ENCODE assay signal across 1 cellular context in genomic region chr6:37102299-37103168, GRCh38.
TF ChIP-seq lines count a peak whose summit lies in the region.

No MANE protein-coding gene starts in this region.

TF ChIP-seq in HepG2, 621 proteins besides CTCF, POLR2A, EP300 and RAD21 (continued from another document and continues in another):
- TF ChIP-seq TCF12 (IDR thresholded peaks at IDR 0.05) (no peak), TCF12 (CRISPR knock-in tag; IDR thresholded peaks at IDR 0.05) (no peak), JUND (CRISPR knock-in tag; IDR thresholded peaks at IDR 0.05) (no peak), HOXA7 (CRISPR knock-in tag; IDR thresholded peaks at IDR 0.05) (no peak), ZNF552 (CRISPR knock-in tag; IDR thresholded peaks at IDR 0.05; ENCODE audit: borderline replicate concordance) (no peak), HDAC1 (CRISPR knock-in tag; IDR thresholded peaks at IDR 0.05) (peak; percentile 76), NFE2L2 (IDR thresholded peaks at IDR 0.05; ENCODE audit: low read length) (no peak), ZNF512 (CRISPR knock-in tag; IDR thresholded peaks at IDR 0.05) (no peak), ZNF749 (CRISPR knock-in tag; IDR thresholded peaks at IDR 0.05; ENCODE audit: borderline replicate concordance) (no peak), ZFP62 (CRISPR knock-in tag; IDR thresholded peaks at IDR 0.05) (no peak), CREB1 (IDR thresholded peaks at IDR 0.05) (peak; percentile 83), CREB1 (CRISPR knock-in tag; IDR thresholded peaks at IDR 0.05) (no peak), IKZF4 (CRISPR knock-in tag; IDR thresholded peaks at IDR 0.05; ENCODE audit: borderline replicate concordance, low read depth, not compliant biosample characterization) (no peak), ZSCAN25 (CRISPR knock-in tag; IDR thresholded peaks at IDR 0.05) (0 out of 2 replicates have a peak, but pooled peaks have one; percentile 17), ZNF407 (CRISPR knock-in tag; IDR thresholded peaks at IDR 0.05; ENCODE audit: not compliant biosample characterization) (no peak), ZMYM3 (CRISPR knock-in tag; IDR thresholded peaks at IDR 0.05) (peak; percentile 60), FOXM1 (CRISPR knock-in tag; IDR thresholded peaks at IDR 0.05) (no peak), TMF1 (CRISPR knock-in tag; IDR thresholded peaks at IDR 0.05; ENCODE audit: low read depth) (no peak), ZNF605 (CRISPR knock-in tag; IDR thresholded peaks at IDR 0.05) (no peak), ZNF878 (CRISPR knock-in tag; IDR thresholded peaks at IDR 0.05) (peak; percentile 41; the same call in 1 of the 2 replicates), AHR (CRISPR knock-in tag; IDR thresholded peaks at IDR 0.05) (no peak), ELF3 (CRISPR knock-in tag; IDR thresholded peaks at IDR 0.05) (peak; percentile 95), ZFX (CRISPR knock-in tag; IDR thresholded peaks at IDR 0.05; ENCODE audit: low read depth) (peak; percentile 83), ZC3H13 (CRISPR knock-in tag; IDR thresholded peaks at IDR 0.05) (no peak), ZFP41 (CRISPR knock-in tag; IDR thresholded peaks at IDR 0.05; ENCODE audit: borderline replicate concordance) (no peak), ARNTL (CRISPR knock-in tag; IDR thresholded peaks at IDR 0.05) (peak; percentile 49), HHEX (CRISPR knock-in tag; IDR thresholded peaks at IDR 0.05) (no peak), ZNF792 (CRISPR knock-in tag; IDR thresholded peaks at IDR 0.05) (no peak; the same call in 1 of the 2 replicates), ZNF704 (CRISPR knock-in tag; IDR thresholded peaks at IDR 0.05; ENCODE audit: borderline replicate concordance) (peak; percentile 42; the same call in 1 of the 2 replicates), BORCS8-MEF2B (CRISPR knock-in tag; IDR thresholded peaks at IDR 0.05) (no peak), U2AF1 (optimal IDR thresholded peaks at IDR 0.05; ENCODE audit: low read depth, low read length) (no peak), KLF15 (CRISPR knock-in tag; IDR thresholded peaks at IDR 0.05; ENCODE audit: borderline replicate concordance) (no peak), HNRNPH1 (optimal IDR thresholded peaks at IDR 0.05; ENCODE audit: low read depth, low read length) (no peak), ZNF12 (CRISPR knock-in tag; IDR thresholded peaks at IDR 0.05) (0 out of 2 replicates have a peak, but pooled peaks have one; percentile 26), CHD4 (IDR thresholded peaks at IDR 0.05; ENCODE audit: borderline replicate concordance, low read length) (no peak), FIP1L1 (IDR thresholded peaks at IDR 0.05; ENCODE audit: borderline replicate concordance, insufficient read depth, low read depth, low read length) (no peak), BRD4 (CRISPR knock-in tag; IDR thresholded peaks at IDR 0.05) (0 out of 2 replicates have a peak, but pooled peaks have one; percentile 20), ZNF75D (CRISPR knock-in tag; IDR thresholded peaks at IDR 0.05; ENCODE audit: borderline replicate concordance) (no peak), ZNF275 (CRISPR knock-in tag; IDR thresholded peaks at IDR 0.05; ENCODE audit: borderline replicate concordance) (no peak; the same call in 1 of the 2 replicates), ZNF556 (CRISPR knock-in tag; IDR thresholded peaks at IDR 0.05; ENCODE audit: borderline replicate concordance) (peak; percentile 88; the same call in 1 of the 2 replicates), GTF2F1 (IDR thresholded peaks at IDR 0.05; ENCODE audit: low read length) (0 out of 2 replicates have a peak, but pooled peaks have one; percentile 12), NCOA5 (CRISPR knock-in tag; IDR thresholded peaks at IDR 0.05) (no peak), ATF3 (CRISPR knock-in tag; IDR thresholded peaks at IDR 0.05) (no peak), ZNF251 (CRISPR knock-in tag; IDR thresholded peaks at IDR 0.05) (no peak)
- TF ChIP-seq, protein P1, sequence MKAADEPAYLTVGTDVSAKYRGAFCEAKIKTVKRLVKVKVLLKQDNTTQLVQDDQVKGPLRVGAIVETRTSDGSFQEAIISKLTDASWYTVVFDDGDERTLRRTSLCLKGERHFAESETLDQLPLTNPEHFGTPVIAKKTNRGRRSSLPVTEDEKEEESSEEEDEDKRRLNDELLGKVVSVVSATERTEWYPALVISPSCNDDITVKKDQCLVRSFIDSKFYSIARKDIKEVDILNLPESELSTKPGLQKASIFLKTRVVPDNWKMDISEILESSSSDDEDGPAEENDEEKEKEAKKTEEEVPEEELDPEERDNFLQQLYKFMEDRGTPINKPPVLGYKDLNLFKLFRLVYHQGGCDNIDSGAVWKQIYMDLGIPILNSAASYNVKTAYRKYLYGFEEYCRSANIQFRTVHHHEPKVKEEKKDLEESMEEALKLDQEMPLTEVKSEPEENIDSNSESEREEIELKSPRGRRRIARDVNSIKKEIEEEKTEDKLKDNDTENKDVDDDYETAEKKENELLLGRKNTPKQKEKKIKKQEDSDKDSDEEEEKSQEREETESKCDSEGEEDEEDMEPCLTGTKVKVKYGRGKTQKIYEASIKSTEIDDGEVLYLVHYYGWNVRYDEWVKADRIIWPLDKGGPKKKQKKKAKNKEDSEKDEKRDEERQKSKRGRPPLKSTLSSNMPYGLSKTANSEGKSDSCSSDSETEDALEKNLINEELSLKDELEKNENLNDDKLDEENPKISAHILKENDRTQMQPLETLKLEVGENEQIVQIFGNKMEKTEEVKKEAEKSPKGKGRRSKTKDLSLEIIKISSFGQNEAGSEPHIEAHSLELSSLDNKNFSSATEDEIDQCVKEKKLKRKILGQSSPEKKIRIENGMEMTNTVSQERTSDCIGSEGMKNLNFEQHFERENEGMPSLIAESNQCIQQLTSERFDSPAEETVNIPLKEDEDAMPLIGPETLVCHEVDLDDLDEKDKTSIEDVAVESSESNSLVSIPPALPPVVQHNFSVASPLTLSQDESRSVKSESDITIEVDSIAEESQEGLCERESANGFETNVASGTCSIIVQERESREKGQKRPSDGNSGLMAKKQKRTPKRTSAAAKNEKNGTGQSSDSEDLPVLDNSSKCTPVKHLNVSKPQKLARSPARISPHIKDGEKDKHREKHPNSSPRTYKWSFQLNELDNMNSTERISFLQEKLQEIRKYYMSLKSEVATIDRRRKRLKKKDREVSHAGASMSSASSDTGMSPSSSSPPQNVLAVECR (CRISPR knock-in tag; IDR thresholded peaks at IDR 0.05; ENCODE audit: borderline replicate concordance), result peak; percentile 58
- TF ChIP-seq, protein P2, sequence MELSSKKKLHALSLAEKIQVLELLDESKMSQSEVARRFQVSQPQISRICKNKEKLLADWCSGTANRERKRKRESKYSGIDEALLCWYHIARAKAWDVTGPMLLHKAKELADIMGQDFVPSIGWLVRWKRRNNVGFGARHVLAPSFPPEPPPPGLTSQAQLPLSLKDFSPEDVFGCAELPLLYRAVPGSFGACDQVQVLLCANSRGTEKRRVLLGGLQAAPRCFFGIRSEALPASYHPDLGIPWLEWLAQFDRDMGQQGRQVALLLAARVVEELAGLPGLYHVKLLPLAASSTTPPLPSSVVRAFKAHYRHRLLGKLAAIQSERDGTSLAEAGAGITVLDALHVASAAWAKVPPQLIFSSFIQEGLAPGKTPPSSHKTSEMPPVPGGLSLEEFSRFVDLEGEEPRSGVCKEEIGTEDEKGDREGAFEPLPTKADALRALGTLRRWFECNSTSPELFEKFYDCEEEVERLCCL (CRISPR knock-in tag; IDR thresholded peaks at IDR 0.05; ENCODE audit: borderline replicate concordance), result no peak
- TF ChIP-seq, protein P3, sequence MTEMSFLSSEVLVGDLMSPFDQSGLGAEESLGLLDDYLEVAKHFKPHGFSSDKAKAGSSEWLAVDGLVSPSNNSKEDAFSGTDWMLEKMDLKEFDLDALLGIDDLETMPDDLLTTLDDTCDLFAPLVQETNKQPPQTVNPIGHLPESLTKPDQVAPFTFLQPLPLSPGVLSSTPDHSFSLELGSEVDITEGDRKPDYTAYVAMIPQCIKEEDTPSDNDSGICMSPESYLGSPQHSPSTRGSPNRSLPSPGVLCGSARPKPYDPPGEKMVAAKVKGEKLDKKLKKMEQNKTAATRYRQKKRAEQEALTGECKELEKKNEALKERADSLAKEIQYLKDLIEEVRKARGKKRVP (CRISPR knock-in tag; IDR thresholded peaks at IDR 0.05), result no peak
